In genomic region chr14:69263771-69264170, GRCh38 we compare ENCODE assay signal across 16 cellular contexts. TPM values are rescaled to one million over a fixed set of nuclear protein-coding genes. Genes with fewer than 3 reads are reported as not detected.
DNase-seq lines count a peak whose midpoint lies in the region; ATAC-seq and TF ChIP-seq lines count a peak whose summit lies in the region.
"Had no signal": no experiment of that assay in that cellular context is flagged by ENCODE, and none has a peak within 500 bp of the region (broad histone marks: within the 10 kb centered on the region; RNA-seq: fewer than 3 reads in every experiment).

No MANE protein-coding gene starts in this region.

- H3K4me1 ChIP-seq in OCI-LY3 (ENCODE audit: low read length) (peaks cover 19% of the 10 kb centered on the region), osteoblast (ENCODE audit: insufficient read depth, low read length) (peaks cover 47% of the 10 kb centered on the region)

- H2AFZ ChIP-seq in OCI-LY3 (ENCODE audit: low read depth, low read length) (peak overlapping the region; percentile 65), osteoblast (ENCODE audit: low read length) (peak overlapping the region; percentile 57)

- no peaks in the 10 kb centered on the region for H3K36me3 ChIP-seq in OCI-LY3 (replicated peaks; ENCODE audit: low read depth, low read length)
- H3K36me3 ChIP-seq in osteoblast (ENCODE audit: insufficient read depth, low read length): no peaks in the 10 kb centered on the region

- no peak for TF ChIP-seq CTCF in OCI-LY3 (IDR thresholded peaks at IDR 0.05; ENCODE audit: low read depth, low read length)
- TF ChIP-seq CTCF in fibroblast of mammary gland (conservative IDR thresholded peaks at IDR 0.05; ENCODE audit: control insufficient read depth, insufficient read depth, low read depth, low read length): no peak
- no peak for TF ChIP-seq CTCF in osteoblast (IDR thresholded peaks at IDR 0.05; ENCODE audit: extremely low read depth, low read depth, low read length)

- H3K9me3 ChIP-seq in OCI-LY3 (ENCODE audit: insufficient read depth, low read length) (no peaks in the 10 kb centered on the region), osteoblast (ENCODE audit: low read depth, low read length) (no peaks in the 10 kb centered on the region)

- peaks cover 18% of the 10 kb centered on the region for H3K27me3 ChIP-seq in OCI-LY3 (ENCODE audit: low read depth, low read length)
- peaks cover 27% of the 10 kb centered on the region for H3K27me3 ChIP-seq in osteoblast (ENCODE audit: insufficient read depth, low read length)

- H4K20me1 ChIP-seq in OCI-LY3 (ENCODE audit: insufficient read depth, low read length) (no peaks in the 10 kb centered on the region), osteoblast (ENCODE audit: insufficient read depth, low read length) (no peaks in the 10 kb centered on the region)

- peak overlapping the region; percentile 35 for H3K9ac ChIP-seq in OCI-LY3 (ENCODE audit: low read length)

- ATAC-seq in stimulated activated effector memory CD8-positive, alpha-beta T cell treated with anti-CD3 and anti-CD28 coated beads, Interleukin-12 subunit alpha, Interleukin-12 subunit beta, amount 100 ng/mL, for 72 hours: no peak
- ATAC-seq in HG02610 (IDR thresholded peaks at IDR 0.05; ENCODE audit: unreplicated experiment): no peak
- ATAC-seq: HCT116, left colon had no signal

- H3K27ac ChIP-seq in OCI-LY3 (ENCODE audit: low read length) (no peak overlapping the region), osteoblast (ENCODE audit: low read depth, low read length) (peak overlapping the region; percentile 86)

- H3K4me1 Mint-ChIP-seq in stimulated activated effector memory CD8-positive, alpha-beta T cell treated with anti-CD3 and anti-CD28 coated beads, Interleukin-12 subunit alpha, Interleukin-12 subunit beta, amount 100 ng/mL, for 72 hours: peaks cover 7% of the 10 kb centered on the region

- DNase-seq in AG08395 (ENCODE audit: low spot score) (peak; percentile 54), fibroblast of mammary gland (ENCODE audit: low read depth) (peak; percentile 29), osteoblast (ENCODE audit: insufficient read length, low spot score, missing footprints) (no peak), NCI-H524 (lab: John Stamatoyannopoulos, UW) (no peak), Kasumi-1 (lab: John Stamatoyannopoulos, UW) (no peak)
- DNase-seq in stimulated activated effector memory CD8-positive, alpha-beta T cell treated with anti-CD3 and anti-CD28 coated beads, Interleukin-12 subunit alpha, Interleukin-12 subunit beta, amount 100 ng/mL, for 72 hours (ENCODE audit: low spot score in 2 of 2): no peak
- DNase-seq: activated CD4-positive, alpha-beta T cell treated with anti-CD3 and anti-CD28 coated beads for 48 hours; activated naive CD4-positive, alpha-beta T cell treated with Interleukin-2 at 50 U/mL for 16 hours; GF-D8; NCI-H146; stimulated activated CD4-positive, alpha-beta T cell treated with anti-CD3 and anti-CD28 coated beads, Interleukin-15, amount 100 ng/mL, for 24 hours had no signal

- no peak overlapping the region for H3K4me3 Mint-ChIP-seq in stimulated activated effector memory CD8-positive, alpha-beta T cell treated with anti-CD3 and anti-CD28 coated beads, Interleukin-12 subunit alpha, Interleukin-12 subunit beta, amount 100 ng/mL, for 72 hours
- H3K4me3 Mint-ChIP-seq: stimulated activated naive CD8-positive, alpha-beta T cell treated with anti-CD3 and anti-CD28 coated beads, Interleukin-15, Interleukin-2, amounts not matched to agents 100 ng/mL and 50 ng/mL, for 24 hours had no signal

- H3K4me2 ChIP-seq in OCI-LY3 (ENCODE audit: low read length) (peak overlapping the region; percentile 86), osteoblast (ENCODE audit: insufficient read depth, low read length) (peak overlapping the region; percentile 68)

- no peaks in the 10 kb centered on the region for H3K9me3 Mint-ChIP-seq in stimulated activated effector memory CD8-positive, alpha-beta T cell treated with anti-CD3 and anti-CD28 coated beads, Interleukin-12 subunit alpha, Interleukin-12 subunit beta, amount 100 ng/mL, for 72 hours
- H3K9me3 Mint-ChIP-seq: stimulated activated naive CD8-positive, alpha-beta T cell treated with anti-CD3 and anti-CD28 coated beads, Interleukin-15, Interleukin-2, amounts not matched to agents 100 ng/mL and 50 ng/mL, for 24 hours had no signal

- H3K4me3 ChIP-seq in OCI-LY3 (ENCODE audit: low read length): peak overlapping the region; percentile 74
- H3K4me3 ChIP-seq in fibroblast of mammary gland (ENCODE audit: control insufficient read depth, low read depth, low read length): no peak overlapping the region
- H3K4me3 ChIP-seq in osteoblast (ENCODE audit: insufficient read depth, low read length): peak overlapping the region; percentile 32

- H3K79me2 ChIP-seq in OCI-LY3 (ENCODE audit: low read length) (no peaks in the 10 kb centered on the region), osteoblast (ENCODE audit: insufficient read depth, low read length) (no peaks in the 10 kb centered on the region)

- H3K27ac Mint-ChIP-seq in stimulated activated effector memory CD8-positive, alpha-beta T cell treated with anti-CD3 and anti-CD28 coated beads, Interleukin-12 subunit alpha, Interleukin-12 subunit beta, amount 100 ng/mL, for 72 hours: no peak overlapping the region
- H3K27ac Mint-ChIP-seq: stimulated activated naive CD8-positive, alpha-beta T cell treated with anti-CD3 and anti-CD28 coated beads, Interleukin-15, Interleukin-2, amounts not matched to agents 100 ng/mL and 50 ng/mL, for 24 hours had no signal

- no peaks in the 10 kb centered on the region for H3K36me3 Mint-ChIP-seq in stimulated activated effector memory CD8-positive, alpha-beta T cell treated with anti-CD3 and anti-CD28 coated beads, Interleukin-12 subunit alpha, Interleukin-12 subunit beta, amount 100 ng/mL, for 72 hours

RNA-seq across cellular contexts. Expression of gene GALNT16, which starts 3.8 kb away (rescaled TPM):
- total RNA-seq in osteoblast: 4.0 and 4.1 TPM in 2 replicates

Comparison
In these comparisons a context has a peak if more than half of its experiments do, and no peak if none do; other contexts are left out.
1. DNase-seq: peak in AG08395 (single experiment) and fibroblast of mammary gland (single experiment); none in osteoblast (single experiment), stimulated activated effector memory CD8-positive, alpha-beta T cell treated with anti-CD3 and anti-CD28 coated beads, Interleukin-12 subunit alpha, Interleukin-12 subunit beta, amount 100 ng/mL, for 72 hours (0 of 2), NCI-H524 (0 of 2) and Kasumi-1 (0 of 2).